ENCODE assay signal across 26 cellular contexts in the genomic region with DNA sequence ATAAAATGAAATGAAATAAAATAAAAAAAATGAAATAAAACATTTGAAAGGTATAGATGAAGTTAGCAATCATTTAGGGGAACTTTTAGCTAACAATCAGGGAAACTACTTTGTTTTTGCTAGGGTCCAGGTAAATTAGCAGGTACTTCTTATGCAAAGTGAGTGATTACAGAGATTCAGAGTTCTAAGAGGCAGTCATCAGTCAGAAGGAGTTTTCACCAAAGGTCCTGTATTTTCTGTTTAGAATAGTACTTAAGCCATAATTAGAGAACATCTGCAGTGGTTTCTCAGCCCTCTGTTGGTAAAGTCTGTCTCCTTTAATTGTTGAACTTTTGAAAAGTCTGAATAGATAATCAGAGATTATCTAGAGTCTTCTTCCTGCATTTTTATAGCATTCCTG.
"Had no signal": no experiment of that assay in that cellular context is flagged by ENCODE, and none has a peak within 500 bp of the region (broad histone marks: within the 10 kb centered on the region; RNA-seq: fewer than 3 reads in every experiment).

No MANE protein-coding gene starts in this region.

- H3K36me3 ChIP-seq: gastrocnemius medialis, heart left ventricle, lower lobe of right lung, right atrium auricular region, tibial artery had no signal

- H3K4me2 ChIP-seq: hepatocyte had no signal

- DNase-seq: effector CD8-positive, alpha-beta T cell; endodermal cell; foreskin fibroblast; gastrocnemius medialis; heart left ventricle; left ventricle myocardium superior; lower lobe of right lung; naive thymus-derived CD8-positive, alpha-beta T cell; stimulated activated CD4-positive, alpha-beta T cell treated with anti-CD3 and anti-CD28 coated beads, Interleukin-2, amount 100 ng/mL, for 24 hours; stimulated activated CD4-positive, alpha-beta T cell treated with anti-CD3 and anti-CD28 coated beads, Interleukin-4, amount 100 ng/mL, for 24 hours; stimulated activated naive CD8-positive, alpha-beta T cell treated with anti-CD3 and anti-CD28 coated beads, Interleukin-15, Interleukin-2, amounts not matched to agents 100 U/mL and 50 U/mL, for 24 hours; substantia nigra; testis; tibial artery had no signal

- H3K9ac ChIP-seq: parathyroid adenoma had no signal

- H3K27ac ChIP-seq: epithelial cell of prostate, gastrocnemius medialis, heart left ventricle, hepatocyte, lower lobe of right lung, parathyroid adenoma, right atrium auricular region, testis, tibial artery had no signal

- H3K79me2 ChIP-seq: parathyroid adenoma had no signal

- H3K27me3 ChIP-seq: gastrocnemius medialis, heart left ventricle, hepatocyte, right atrium auricular region, testis, tibial artery had no signal

- H3K36me3 Mint-ChIP-seq: stimulated activated effector memory CD8-positive, alpha-beta T cell treated with anti-CD3 and anti-CD28 coated beads, Interleukin-12 subunit alpha, Interleukin-12 subunit beta, amount 100 ng/mL, for 72 hours; type B pancreatic cell had no signal

- H2AFZ ChIP-seq: hepatocyte, parathyroid adenoma had no signal

- H3K4me3 Mint-ChIP-seq: endodermal cell; neural crest cell; stimulated activated effector memory CD8-positive, alpha-beta T cell treated with anti-CD3 and anti-CD28 coated beads, Interleukin-12 subunit alpha, Interleukin-12 subunit beta, amount 100 ng/mL, for 72 hours; type B pancreatic cell had no signal

- H3K9me3 Mint-ChIP-seq: endodermal cell; naive thymus-derived CD8-positive, alpha-beta T cell; neural crest cell; stimulated activated effector memory CD8-positive, alpha-beta T cell treated with anti-CD3 and anti-CD28 coated beads, Interleukin-12 subunit alpha, Interleukin-12 subunit beta, amount 100 ng/mL, for 72 hours; type B pancreatic cell had no signal

- H3K27ac Mint-ChIP-seq: endodermal cell; progenitor cell of endocrine pancreas; stimulated activated effector memory CD8-positive, alpha-beta T cell treated with anti-CD3 and anti-CD28 coated beads, Interleukin-12 subunit alpha, Interleukin-12 subunit beta, amount 100 ng/mL, for 72 hours; type B pancreatic cell had no signal

- H3K9me3 ChIP-seq: gastrocnemius medialis, heart left ventricle, lower lobe of right lung, right atrium auricular region, testis, tibial artery had no signal

- H3K27me3 Mint-ChIP-seq: naive thymus-derived CD8-positive, alpha-beta T cell; progenitor cell of endocrine pancreas; type B pancreatic cell had no signal

- H3K4me3 ChIP-seq: gastrocnemius medialis, heart left ventricle, hepatocyte, lower lobe of right lung, right atrium auricular region, testis, tibial artery had no signal

- H3K4me1 ChIP-seq: parathyroid adenoma had no signal

- FAIRE-seq: colon, keratinocyte had no signal

- ATAC-seq: esophagus mucosa; gastrocnemius medialis; heart left ventricle; left ventricle myocardium superior; lower lobe of right lung; naive thymus-derived CD8-positive, alpha-beta T cell; sciatic nerve; stimulated activated effector memory CD8-positive, alpha-beta T cell treated with anti-CD3 and anti-CD28 coated beads, Interleukin-12 subunit alpha, Interleukin-12 subunit beta, amount 100 ng/mL, for 72 hours; stimulated activated naive CD8-positive, alpha-beta T cell treated with anti-CD3 and anti-CD28 coated beads, Interleukin-15, Interleukin-2, amounts not matched to agents 100 U/mL and 50 U/mL, for 24 hours had no signal
